ENCODE assay signal across 8 cellular contexts in genomic region chr10:97849101-97849490, GRCh38. TPM values are rescaled to one million over a fixed set of nuclear protein-coding genes. Genes with fewer than 3 reads are reported as not detected.
A peak's percentile ranks its signal among the peaks of the same experiment; 100 is the strongest.
DNase-seq lines count a peak whose midpoint lies in the region; ATAC-seq and TF ChIP-seq lines count a peak whose summit lies in the region.

No MANE protein-coding gene starts in this region.

- H3K27ac Mint-ChIP-seq in activated T-cell treated with anti-CD3 and anti-CD28 coated beads, Interleukin-2, amount 50 U/mL, for 24 hours = peak overlapping the region; percentile 59

- H2AFZ ChIP-seq in PC-3 (ENCODE audit: low read length) = peak overlapping the region; percentile 71

- no peaks in the 10 kb centered on the region for H3K9me3 Mint-ChIP-seq in activated T-cell treated with anti-CD3 and anti-CD28 coated beads, Interleukin-2, amount 50 U/mL, for 24 hours

- peaks cover 36% of the 10 kb centered on the region for H3K4me1 Mint-ChIP-seq in activated T-cell treated with anti-CD3 and anti-CD28 coated beads, Interleukin-2, amount 50 U/mL, for 24 hours (ENCODE audit: low read depth)

- no peaks in the 10 kb centered on the region for H3K27me3 Mint-ChIP-seq in activated T-cell treated with anti-CD3 and anti-CD28 coated beads, Interleukin-2, amount 50 U/mL, for 24 hours

- no peak for DNase-seq in activated T-cell treated with anti-CD3 and anti-CD28 coated beads, Interleukin-2, amount 50 U/mL, for 24 hours
- no peak for DNase-seq in activated T-cell treated with anti-CD3 and anti-CD28 coated beads, Interleukin-2, amount 50 U/mL, for 1 hour
- DNase-seq in PC-3 = peak; percentile 69
- no peak for DNase-seq in T-helper 9 cell

- H3K9me2 ChIP-seq in PC-3 (replicated peaks; ENCODE audit: low read length) = no peaks in the 10 kb centered on the region

- no peaks in the 10 kb centered on the region for H3K79me2 ChIP-seq in PC-3 (ENCODE audit: low read length)

- H3K27me3 ChIP-seq in PC-3 (ENCODE audit: low read length) (no peaks in the 10 kb centered on the region), subcutaneous abdominal adipose tissue (ENCODE audit: control insufficient read depth in 5 of 5, insufficient read depth in 4 of 5, low read length in 5 of 5) (peaks cover 3 to 27% (median 26%) of the 10 kb centered on the region in 5 donors)

- peak overlapping the region; percentile 89 for H3K4me2 ChIP-seq in PC-3 (ENCODE audit: low read length)

- H3K9me3 ChIP-seq in PC-3 (ENCODE audit: low read length) (no peaks in the 10 kb centered on the region), subcutaneous abdominal adipose tissue (ENCODE audit: control insufficient read depth in 5 of 5, low read length in 5 of 5) (peaks cover 0 to 3% (median 0%) of the 10 kb centered on the region in 5 donors)

- intact Hi-C loops in PC-3 (cut with micrococcal nuclease) = no loop called here

- H3K4me1 ChIP-seq in PC-3 (ENCODE audit: insufficient read depth, low read length) (peaks cover 3% of the 10 kb centered on the region; the same call in 1 of the 2 replicates), subcutaneous abdominal adipose tissue (ENCODE audit: control insufficient read depth in 5 of 5, insufficient read depth in 5 of 5, low read length in 5 of 5) (peaks cover 0 to 12% (median 8%) of the 10 kb centered on the region in 5 donors)

- peak; percentile 61 for ATAC-seq in PC-3
- ATAC-seq in esophagus mucosa = peak; percentile 66
- no peak for ATAC-seq in HG03457 (IDR thresholded peaks at IDR 0.05; ENCODE audit: unreplicated experiment)
- ATAC-seq in HG03565 (IDR thresholded peaks at IDR 0.05; ENCODE audit: unreplicated experiment) = no peak

- no peaks in the 10 kb centered on the region for H4K20me1 ChIP-seq in PC-3 (ENCODE audit: low read length)

- peak overlapping the region; percentile 62 for H3K27ac ChIP-seq in PC-3 (ENCODE audit: low read length)
- no peak overlapping the region for H3K27ac ChIP-seq in subcutaneous abdominal adipose tissue (ENCODE audit: low read depth, low read length)

- H3K36me3 ChIP-seq in PC-3 (ENCODE audit: low read depth, low read length) = no peaks in the 10 kb centered on the region
- no peaks in the 10 kb centered on the region for H3K36me3 ChIP-seq in subcutaneous abdominal adipose tissue (ENCODE audit: control insufficient read depth in 5 of 5, insufficient read depth in 5 of 5, low read length in 5 of 5)

- CTCF ChIA-PET in PC-3 (lab: Charles Lee) = no interaction called here

- no TSS peak for BruUV-seq in PC-3 (replicated peaks; lab: Mats Ljungman, UMichigan)

- H3K4me3 ChIP-seq in PC-3 (ENCODE audit: low read length) = peak overlapping the region; percentile 68
- H3K4me3 ChIP-seq in subcutaneous abdominal adipose tissue (ENCODE audit: low read depth in 1 of 5, low read length in 5 of 5) = peak overlapping the region in 3 of 5 donors; percentile 15 to 59 (median 54)

- peak overlapping the region; percentile 73 for H3K4me3 Mint-ChIP-seq in activated T-cell treated with anti-CD3 and anti-CD28 coated beads, Interleukin-2, amount 50 U/mL, for 24 hours

- POLR2A ChIA-PET in PC-3 (lab: Charles Lee; ENCODE audit: unreplicated experiment) = no interaction called here

- H3K9ac ChIP-seq in PC-3 (ENCODE audit: low read length) (peak overlapping the region; percentile 44; the same call in 1 of the 2 replicates), subcutaneous abdominal adipose tissue (ENCODE audit: low read length in 5 of 5) (no peak overlapping the region)

- no peak for TF ChIP-seq CTCF in PC-3 (conservative IDR thresholded peaks at IDR 0.05; ENCODE audit: low read depth, low read length)

- H3K36me3 Mint-ChIP-seq in activated T-cell treated with anti-CD3 and anti-CD28 coated beads, Interleukin-2, amount 50 U/mL, for 24 hours (ENCODE audit: low read depth) = no peaks in the 10 kb centered on the region

- no peaks in the 10 kb centered on the region for H3F3A ChIP-seq in PC-3 (ENCODE audit: low read length, unreplicated experiment)

RNA-seq across cellular contexts. Expression of gene GOLGA7B, which starts 0.5 kb away (rescaled TPM):
- total RNA-seq in PC-3 (2014; rRNA removed) (0.26 and 0.29 TPM in 2 replicates), esophagus mucosa (1.4 TPM)

Comparison
In these comparisons a context has a peak if more than half of its experiments do, and no peak if none do; other contexts are left out.
1. ATAC-seq: peak in PC-3 (single experiment) and esophagus mucosa (single experiment); none in HG03457 (single experiment) and HG03565 (single experiment).